34 cellular contexts compared by ENCODE assay signal in genomic region chr17:72792771-72793170, GRCh38.
"Had no signal": no experiment of that assay in that cellular context is flagged by ENCODE, and none has a peak within 500 bp of the region (broad histone marks: within the 10 kb centered on the region; RNA-seq: fewer than 3 reads in every experiment).

No MANE protein-coding gene starts in this region.

- H3K9me3 ChIP-seq: adrenal gland, body of pancreas had no signal

- H3K27ac ChIP-seq: adrenal gland, body of pancreas, brain microvascular endothelial cell, breast epithelium, VCaP had no signal

- FAIRE-seq: astrocyte, TTC549 had no signal

- H3K27ac Mint-ChIP-seq: activated B cell treated with CpG ODN at 0.5 μM for 24 hours; activated CD4-positive, alpha-beta memory T cell treated with anti-CD3 and anti-CD28 coated beads for 36 hours; activated CD4-positive, alpha-beta T cell treated with anti-CD3 and anti-CD28 coated beads, Interleukin-2, amount 10 ng/mL, durations not matched to agents 24 days and 14 days; activated CD8-positive, alpha-beta T cell treated with anti-CD3 and anti-CD28 coated beads for 36 hours; activated naive CD4-positive, alpha-beta T cell treated with anti-CD3 and anti-CD28 coated beads for 36 hours; activated naive CD4-positive, alpha-beta T cell treated with anti-CD3 and anti-CD28 coated beads, Interleukin-2, amount 50 U/mL, for 72 hours; activated naive CD8-positive, alpha-beta T cell treated with anti-CD3 and anti-CD28 coated beads for 36 hours; activated T-cell treated with anti-CD3 and anti-CD28 coated beads, Interleukin-2, amount 50 U/mL, for 24 hours; activated T-helper 2 cell treated with anti-CD3 and anti-CD28 coated beads, Interferon-gamma antibody, Interleukin-2, Interleukin-4, amounts not matched to agents 10 μg/mL and 5 μg/mL and 100 μg/mL, durations not matched to agents 14 hours and 24 hours and 36 hours; T-helper 1 cell treated with Interleukin-12 subunit alpha and Interleukin-12 subunit beta and Interleukin-4 antibody, amounts not matched to agents 30 μg/mL and 1 μg/mL, for 36 hours; T-helper 2 cell treated with Interferon-gamma antibody and Interleukin-4, amounts not matched to agents 5 μg/mL and 100 μg/mL, for 36 hours had no signal

- H3K27me3 ChIP-seq: adrenal gland, body of pancreas, brain microvascular endothelial cell, breast epithelium had no signal

- H3K27me3 Mint-ChIP-seq: activated B cell treated with CpG ODN at 0.5 μM for 24 hours; activated CD4-positive, alpha-beta memory T cell treated with anti-CD3 and anti-CD28 coated beads for 36 hours; activated CD4-positive, alpha-beta T cell treated with anti-CD3 and anti-CD28 coated beads, Interleukin-2, amount 10 ng/mL, durations not matched to agents 24 days and 14 days; activated CD8-positive, alpha-beta T cell treated with anti-CD3 and anti-CD28 coated beads for 36 hours; activated naive CD8-positive, alpha-beta T cell treated with anti-CD3 and anti-CD28 coated beads for 36 hours; activated T-cell treated with anti-CD3 and anti-CD28 coated beads, Interleukin-2, amount 50 U/mL, for 24 hours had no signal

- H3K4me3 Mint-ChIP-seq: activated B cell treated with CpG ODN at 0.5 μM for 24 hours; activated CD4-positive, alpha-beta memory T cell treated with anti-CD3 and anti-CD28 coated beads for 36 hours; activated CD4-positive, alpha-beta T cell treated with anti-CD3 and anti-CD28 coated beads, Interleukin-2, amount 10 ng/mL, durations not matched to agents 24 days and 14 days; activated CD8-positive, alpha-beta T cell treated with anti-CD3 and anti-CD28 coated beads for 36 hours; activated naive CD4-positive, alpha-beta T cell treated with anti-CD3 and anti-CD28 coated beads for 36 hours; activated naive CD8-positive, alpha-beta T cell treated with anti-CD3 and anti-CD28 coated beads for 36 hours; activated T-cell treated with anti-CD3 and anti-CD28 coated beads, Interleukin-2, amount 50 U/mL, for 24 hours; T-helper 1 cell treated with Interleukin-12 subunit alpha and Interleukin-12 subunit beta and Interleukin-4 antibody, amounts not matched to agents 30 μg/mL and 1 μg/mL, for 36 hours; T-helper 2 cell treated with Interferon-gamma antibody and Interleukin-4, amounts not matched to agents 5 μg/mL and 100 μg/mL, for 36 hours had no signal

- H3K36me3 ChIP-seq: adrenal gland, brain microvascular endothelial cell, breast epithelium had no signal

- H3K4me1 Mint-ChIP-seq: activated B cell treated with CpG ODN at 0.5 μM for 24 hours; activated CD4-positive, alpha-beta T cell treated with anti-CD3 and anti-CD28 coated beads, Interleukin-2, amount 10 ng/mL, durations not matched to agents 24 days and 14 days; activated naive CD8-positive, alpha-beta T cell treated with anti-CD3 and anti-CD28 coated beads for 36 hours had no signal

- H3K4me1 ChIP-seq: adrenal gland, body of pancreas, breast epithelium had no signal

- DNase-seq: activated B cell treated with CpG ODN at 0.5 μM for 24 hours; activated CD4-positive, alpha-beta memory T cell treated with anti-CD3 and anti-CD28 coated beads for 36 hours; activated CD4-positive, alpha-beta T cell treated with anti-CD3 and anti-CD28 coated beads for 4 hours; activated CD4-positive, alpha-beta T cell treated with anti-CD3 and anti-CD28 coated beads, Interleukin-2, amount 10 ng/mL, durations not matched to agents 24 days and 14 days; activated CD4-positive, alpha-beta T cell treated with anti-CD3 and anti-CD28 coated beads, Interleukin-2, amount 50 U/mL, for 1 hour; activated CD4-positive, alpha-beta T cell treated with anti-CD3 and anti-CD28 coated beads, Interleukin-2, amount 50 U/mL, for 4 hours; activated CD4-positive, CD25-positive, alpha-beta regulatory T cell treated with anti-CD3 and anti-CD28 coated beads, Interleukin-2, amount 50 U/mL, for 72 hours; activated CD8-positive, alpha-beta memory T cell treated with anti-CD3 and anti-CD28 coated beads, Interleukin-2, amount 50 U/mL, for 48 hours; activated CD8-positive, alpha-beta T cell treated with anti-CD3 and anti-CD28 coated beads for 36 hours; activated effector memory CD4-positive, alpha-beta T cell treated with Interleukin-2 at 50 U/mL for 16 hours; activated gamma-delta T cell treated with Interleukin-2 at 50 U/mL for 16 hours; activated naive CD4-positive, alpha-beta T cell; activated naive CD4-positive, alpha-beta T cell treated with anti-CD3 and anti-CD28 coated beads for 36 hours; activated naive CD4-positive, alpha-beta T cell treated with anti-CD3 and anti-CD28 coated beads, Interleukin-2, amount 50 U/mL, for 16 hours; activated naive CD8-positive, alpha-beta T cell treated with anti-CD3 and anti-CD28 coated beads for 36 hours; activated T-cell treated with anti-CD3 and anti-CD28 coated beads, Interleukin-2, amount 50 U/mL, for 24 hours; activated T-cell treated with anti-CD3 and anti-CD28 coated beads, Interleukin-2, amount 50 U/mL, for 48 hours; adrenal gland; amniotic stem cell; aorta; body of pancreas; brain microvascular endothelial cell; central memory CD4-positive, alpha-beta T cell; T-helper 1 cell; T-helper 2 cell; T-helper 9 cell had no signal

- ATAC-seq: activated CD8-positive, alpha-beta T cell treated with anti-CD3 and anti-CD28 coated beads for 36 hours; activated naive CD4-positive, alpha-beta T cell treated with anti-CD3 and anti-CD28 coated beads, Interleukin-2, amount 50 U/mL, for 72 hours; body of pancreas had no signal

- H3K4me3 ChIP-seq: adrenal gland, body of pancreas, breast epithelium had no signal
